ENCODE assay signal across 8 cellular contexts in the genomic region with DNA sequence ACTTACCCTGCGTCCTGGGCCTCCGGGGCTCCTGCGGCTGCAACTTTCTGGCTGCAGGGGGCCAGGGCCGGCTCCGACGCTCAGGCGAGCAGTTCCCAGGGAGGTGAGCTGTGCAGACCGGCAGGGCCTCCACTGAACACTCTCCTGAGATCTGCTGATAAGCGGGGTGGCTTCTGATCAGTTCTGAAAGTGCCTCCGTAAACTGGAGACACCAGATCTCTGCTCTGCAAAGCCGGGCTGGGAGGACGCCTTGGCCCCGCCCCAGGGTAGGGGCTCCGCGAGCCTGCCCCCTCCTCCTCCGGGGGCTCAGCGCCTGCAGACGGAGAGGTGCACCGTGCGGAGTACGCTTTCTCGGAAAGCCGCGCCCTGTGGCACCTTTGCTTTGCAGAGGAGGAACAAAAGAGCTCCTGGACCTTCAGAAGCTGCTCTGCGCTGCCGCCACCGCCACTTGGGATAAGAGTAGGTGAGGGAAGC.
DNase-seq lines count a peak whose midpoint lies in the region; ATAC-seq and TF ChIP-seq lines count a peak whose summit lies in the region.

No MANE protein-coding gene starts in this region.

- no peaks in the 10 kb centered on the region for H3K27me3 ChIP-seq in BJ (ENCODE audit: control insufficient read depth, insufficient read depth, low read length)
- no peaks in the 10 kb centered on the region for H3K27me3 ChIP-seq in mucosa of stomach (ENCODE audit: control insufficient read depth, insufficient read depth, low read length)

- H3K9ac ChIP-seq in mucosa of stomach (ENCODE audit: low read length), result peak overlapping the region; percentile 34

- POLR2A ChIA-PET in BJ (lab: Charles Lee), result no interaction called here

- H3K36me3 ChIP-seq in BJ (ENCODE audit: control insufficient read depth, insufficient read depth, low read length), result peaks cover 1% of the 10 kb centered on the region; the same call in 1 of the 2 replicates
- H3K36me3 ChIP-seq in mucosa of stomach (ENCODE audit: control insufficient read depth, insufficient read depth, low read length), result no peaks in the 10 kb centered on the region

- CTCF ChIA-PET in BJ (lab: Yijun Ruan, JAX), result interaction anchor here (0.7 kb wide), 1 partner anchor 9 kb away, joined by 3 read pairs; no protein-coding TSS in a partner anchor

- no peak for ATAC-seq in GM21515 (IDR thresholded peaks at IDR 0.05; ENCODE audit: unreplicated experiment)
- no peak for ATAC-seq in HG03432 (IDR thresholded peaks at IDR 0.05; ENCODE audit: unreplicated experiment)

- 0 out of 2 replicates have a peak overlapping the region, but pooled peaks have one; percentile 15 for H3K4me3 ChIP-seq in BJ (ENCODE audit: low read depth, low read length)
- no peak overlapping the region for H3K4me3 ChIP-seq in mucosa of stomach (ENCODE audit: low read length)

- H3K9me3 ChIP-seq in mucosa of stomach (ENCODE audit: control insufficient read depth, low read length), result no peaks in the 10 kb centered on the region

- peaks cover 7% of the 10 kb centered on the region for H3K4me1 ChIP-seq in mucosa of stomach (ENCODE audit: control insufficient read depth, insufficient read depth, low read length)

- peak; percentile 35 for TF ChIP-seq CTCF in BJ (IDR thresholded peaks at IDR 0.05; ENCODE audit: insufficient read depth, low read depth, low read length)

- DNase-seq in BJ (ENCODE audit: low read depth) (no peak), NCI-H2107 treated with DMSO at 0.1 percent for 48 hours (lab: John Stamatoyannopoulos, UW; ENCODE audit: unreplicated experiment) (peak; percentile 23), ecto neural progenitor cell (ENCODE audit: low spot score) (peak; percentile 73), NCI-H2171 (lab: John Stamatoyannopoulos, UW) (no peak), UCSD-AML1 (lab: John Stamatoyannopoulos, UW; ENCODE audit: unreplicated experiment) (no peak)

Comparison
In these comparisons a context has a peak if more than half of its experiments do, and no peak if none do; other contexts are left out.
1. DNase-seq: peak in NCI-H2107 treated with DMSO at 0.1 percent for 48 hours (single experiment) and ecto neural progenitor cell (single experiment); none in BJ (single experiment), NCI-H2171 (single experiment) and UCSD-AML1 (single experiment).